Comparison of ENCODE assay signal across 8 cellular contexts in genomic region chr1:198788561-198789064, GRCh38.
DNase-seq lines count a peak whose midpoint lies in the region; ATAC-seq and TF ChIP-seq lines count a peak whose summit lies in the region.

No MANE protein-coding gene starts in this region.

- H3K4me3 Mint-ChIP-seq in activated CD8-positive, alpha-beta memory T cell treated with anti-CD3 and anti-CD28 coated beads, Interleukin-2, amount 10 ng/mL, durations not matched to agents 7 days and 5 days: no peak overlapping the region

- DNase-seq in activated CD8-positive, alpha-beta memory T cell treated with anti-CD3 and anti-CD28 coated beads, Interleukin-2, amount 10 ng/mL, durations not matched to agents 7 days and 5 days: peak; percentile 53
- DNase-seq in activated CD8-positive, alpha-beta memory T cell treated with anti-CD3 and anti-CD28 coated beads, Interleukin-2, amount 50 U/mL, for 48 hours: no peak
- peak; percentile 27 to 76 for DNase-seq in NCI-H524 (lab: John Stamatoyannopoulos, UW)
- DNase-seq in fibroblast of villous mesenchyme (ENCODE audit: low read depth): peak; percentile 59
- peak; percentile 7 to 22 for DNase-seq in stimulated activated CD8-positive, alpha-beta memory T cell treated with anti-CD3 and anti-CD28 coated beads, Interleukin-7, amount 100 ng/mL, for 4 hours (ENCODE audit: low read depth in 2 of 2)
- DNase-seq in HK-2 (ENCODE audit: unreplicated experiment): no peak
- DNase-seq in stimulated activated CD4-positive, alpha-beta T cell treated with anti-CD3 and anti-CD28 coated beads, Interleukin-12 subunit alpha, Interleukin-12 subunit beta, amount 100 ng/mL, for 4 hours: no peak

- no peaks in the 10 kb centered on the region for H3K27me3 Mint-ChIP-seq in activated CD8-positive, alpha-beta memory T cell treated with anti-CD3 and anti-CD28 coated beads, Interleukin-2, amount 10 ng/mL, durations not matched to agents 7 days and 5 days

- no peak overlapping the region for H3K27ac Mint-ChIP-seq in activated CD8-positive, alpha-beta memory T cell treated with anti-CD3 and anti-CD28 coated beads, Interleukin-2, amount 10 ng/mL, durations not matched to agents 7 days and 5 days

- TF ChIP-seq CTCF in fibroblast of villous mesenchyme (IDR thresholded peaks at IDR 0.05; ENCODE audit: insufficient read depth, low read depth, low read length): peak; percentile 38

- H3K4me3 ChIP-seq in fibroblast of villous mesenchyme (ENCODE audit: low read depth, low read length): no peak overlapping the region

- CTCF ChIA-PET in activated CD8-positive, alpha-beta memory T cell treated with anti-CD3 and anti-CD28 coated beads, Interleukin-2, amount 10 ng/mL, durations not matched to agents 7 days and 5 days (lab: Charles Lee): interaction anchor here (1.0 to 1.7 kb wide), 4 partner anchors 8 to 37 kb away, joined by 3 to 4 read pairs (median 4); no protein-coding TSS in a partner anchor

- no peaks in the 10 kb centered on the region for H3K9me3 Mint-ChIP-seq in activated CD8-positive, alpha-beta memory T cell treated with anti-CD3 and anti-CD28 coated beads, Interleukin-2, amount 10 ng/mL, durations not matched to agents 7 days and 5 days (ENCODE audit: low read depth)

- ATAC-seq in activated CD8-positive, alpha-beta memory T cell treated with anti-CD3 and anti-CD28 coated beads, Interleukin-2, amount 10 ng/mL, durations not matched to agents 7 days and 5 days: peak; percentile 77
- ATAC-seq in HG02623 (IDR thresholded peaks at IDR 0.05; ENCODE audit: unreplicated experiment): peak; percentile 77

- no peaks in the 10 kb centered on the region for H3K36me3 Mint-ChIP-seq in activated CD8-positive, alpha-beta memory T cell treated with anti-CD3 and anti-CD28 coated beads, Interleukin-2, amount 10 ng/mL, durations not matched to agents 7 days and 5 days

- H3K4me1 Mint-ChIP-seq in activated CD8-positive, alpha-beta memory T cell treated with anti-CD3 and anti-CD28 coated beads, Interleukin-2, amount 10 ng/mL, durations not matched to agents 7 days and 5 days: peaks cover 10% of the 10 kb centered on the region

Comparison
In these comparisons a context has a peak if more than half of its experiments do, and no peak if none do; other contexts are left out.
1. DNase-seq: peak in activated CD8-positive, alpha-beta memory T cell treated with anti-CD3 and anti-CD28 coated beads, Interleukin-2, amount 10 ng/mL, durations not matched to agents 7 days and 5 days (single experiment), NCI-H524 (2 of 2), fibroblast of villous mesenchyme (single experiment) and stimulated activated CD8-positive, alpha-beta memory T cell treated with anti-CD3 and anti-CD28 coated beads, Interleukin-7, amount 100 ng/mL, for 4 hours (2 of 2); none in activated CD8-positive, alpha-beta memory T cell treated with anti-CD3 and anti-CD28 coated beads, Interleukin-2, amount 50 U/mL, for 48 hours (single experiment), HK-2 (single experiment) and stimulated activated CD4-positive, alpha-beta T cell treated with anti-CD3 and anti-CD28 coated beads, Interleukin-12 subunit alpha, Interleukin-12 subunit beta, amount 100 ng/mL, for 4 hours (single experiment).